In genomic region chr7:129095258-129095657, GRCh38 we compare ENCODE assay signal across 9 cellular contexts. TPM values are rescaled to one million over a fixed set of nuclear protein-coding genes. Genes with fewer than 3 reads are reported as not detected.
DNase-seq lines count a peak whose midpoint lies in the region; ATAC-seq, FAIRE-seq and TF ChIP-seq lines count a peak whose summit lies in the region.
"Had no signal": no experiment of that assay in that cellular context is flagged by ENCODE, and none has a peak within 500 bp of the region (broad histone marks: within the 10 kb centered on the region; RNA-seq: fewer than 3 reads in every experiment).

No MANE protein-coding gene starts in this region.

- DNase-seq in activated CD8-positive, alpha-beta memory T cell treated with anti-CD3 and anti-CD28 coated beads for 24 hours, result peak; percentile 54
- no peak for DNase-seq in activated CD8-positive, alpha-beta memory T cell treated with anti-CD3 and anti-CD28 coated beads, Interleukin-2, amount 50 U/mL, for 48 hours
- DNase-seq in MV-4-11 (lab: John Stamatoyannopoulos, UW), result peak; percentile 36
- peak; percentile 59 for DNase-seq in small intestine
- no peak for DNase-seq in H54 (ENCODE audit: insufficient read length, low spot score)
- DNase-seq in coronary artery (ENCODE audit: low spot score), result no peak
- DNase-seq in ecto neural progenitor cell (ENCODE audit: low spot score), result no peak
- DNase-seq: NCI-H446 treated with DMSO at 0.1 percent for 48 hours had no signal

- WGBS in small intestine, 3 donors, result 33 to 51% (median 38%) methylated on average over 6 of the region's 6 CpGs

- TF ChIP-seq CTCF in coronary artery (IDR thresholded peaks at IDR 0.05), result no peak

- no peak overlapping the region for H3K4me3 ChIP-seq in small intestine (ENCODE audit: low read depth in 1 of 2, low read length in 2 of 2)
- H3K4me3 ChIP-seq in coronary artery, result no peak overlapping the region

- H3K36me3 ChIP-seq in small intestine (ENCODE audit: control insufficient read depth in 2 of 2, insufficient read depth in 2 of 2, low read length in 2 of 2), result no peaks in the 10 kb centered on the region

- H3K27ac ChIP-seq in small intestine (ENCODE audit: low read depth in 1 of 2, low read length in 1 of 2), result no peak overlapping the region
- no peak overlapping the region for H3K27ac ChIP-seq in coronary artery

- no peaks in the 10 kb centered on the region for H3K4me1 ChIP-seq in small intestine (ENCODE audit: control insufficient read depth in 2 of 2, insufficient read depth in 1 of 2, low read depth in 1 of 2, low read length in 1 of 2)

- no peak for TF ChIP-seq POLR2A in H54 (IDR thresholded peaks at IDR 0.05; ENCODE audit: low read depth, low read length)

- H3K27me3 ChIP-seq in small intestine (ENCODE audit: control insufficient read depth in 2 of 2, insufficient read depth in 2 of 2, low read length in 2 of 2), result no peaks in the 10 kb centered on the region

- FAIRE-seq in small intestine (lab: Jason Lieb, UNC) (no peak), H54 (lab: Jason Lieb, UNC) (no peak)

- H3K9me3 ChIP-seq in small intestine (ENCODE audit: control insufficient read depth, low read depth), result no peaks in the 10 kb centered on the region

- peak; percentile 77 for ATAC-seq in GM21825 (IDR thresholded peaks at IDR 0.05; ENCODE audit: unreplicated experiment)

RNA-seq across cellular contexts. Expression of gene TNPO3, which starts 40.3 kb away (rescaled TPM):
- 10 to 100 TPM; 14.1 to 18.9 (median 15.4) TPM for polyA plus RNA-seq in small intestine

RNA-seq across cellular contexts. Expression of gene TSPAN33, which starts 49.2 kb away (rescaled TPM):
- polyA plus RNA-seq in small intestine, result 1 to 10 TPM in 2 of 3 donors, under 1 TPM in 1; 0.67 to 5.9 (median 3.4) TPM

Comparison
In these comparisons a context has a peak if more than half of its experiments do, and no peak if none do; other contexts are left out.
1. DNase-seq: peak in activated CD8-positive, alpha-beta memory T cell treated with anti-CD3 and anti-CD28 coated beads for 24 hours (single experiment), MV-4-11 (single experiment) and small intestine (single experiment); none in activated CD8-positive, alpha-beta memory T cell treated with anti-CD3 and anti-CD28 coated beads, Interleukin-2, amount 50 U/mL, for 48 hours (single experiment), H54 (single experiment), coronary artery (single experiment) and ecto neural progenitor cell (single experiment).